Comparison of ENCODE assay signal across 9 cellular contexts in genomic region chr11:19919050-19919561, GRCh38.
DNase-seq lines count a peak whose midpoint lies in the region; ATAC-seq, FAIRE-seq and TF ChIP-seq lines count a peak whose summit lies in the region.
"Had no signal": no experiment of that assay in that cellular context is flagged by ENCODE, and none has a peak within 500 bp of the region (broad histone marks: within the 10 kb centered on the region; RNA-seq: fewer than 3 reads in every experiment).

No MANE protein-coding gene starts in this region.

- H4K5ac ChIP-seq in H1 (ENCODE audit: insufficient read length, low read depth, low read length), result no peak overlapping the region

- H3K4me2 ChIP-seq in H1 (ENCODE audit: insufficient read depth in 1 of 2, low read depth in 2 of 2, low read length in 2 of 2), result no peak overlapping the region

- TF ChIP-seq EP300 in H1 (IDR thresholded peaks at IDR 0.05; ENCODE audit: borderline replicate concordance in 1 of 2, low read depth in 2 of 2, low read length in 2 of 2), result no peak

- no peak overlapping the region for H2BK5ac ChIP-seq in H1 (ENCODE audit: low read depth, low read length)

- H4K91ac ChIP-seq in H1 (replicated peaks; ENCODE audit: insufficient read length, low read length), result no peak overlapping the region

- no peak overlapping the region for H2AK5ac ChIP-seq in H1 (ENCODE audit: low read depth, low read length)

- no peak overlapping the region for H3K56ac ChIP-seq in H1 (replicated peaks; ENCODE audit: insufficient read length, low read depth, low read length)

- H3K23ac ChIP-seq in H1 (ENCODE audit: insufficient read length), result no peak overlapping the region

- H4K8ac ChIP-seq in H1 (ENCODE audit: extremely low read depth, insufficient read depth, low read length), result peak overlapping the region; percentile 65; the same call in 1 of the 2 replicates

- peaks cover 71% of the 10 kb centered on the region for H3K36me3 ChIP-seq in MG63
- peaks cover 0 to 15% (median 3%) of the 10 kb centered on the region in 4 experiments; a peak in 4 of 8 replicates for H3K36me3 ChIP-seq in H1 (ENCODE audit: control insufficient read depth in 2 of 4, insufficient read depth in 4 of 4, low read length in 3 of 4)

- no peaks in the 10 kb centered on the region for H4K20me1 ChIP-seq in H1 (replicated peaks in 1 of 2; ENCODE audit: control insufficient read depth in 1 of 2, insufficient read depth in 2 of 2, low read length in 2 of 2)

- H3K4me3 ChIP-seq in AG04450 (ENCODE audit: low read depth, low read length) (no peak overlapping the region), MG63 (no peak overlapping the region), H1 (ENCODE audit: extremely low read depth in 1 of 4, insufficient read depth in 2 of 4, low read depth in 3 of 4, low read length in 4 of 4) (no peak overlapping the region)

- H3K79me1 ChIP-seq in H1 (ENCODE audit: low read depth, low read length), result no peaks in the 10 kb centered on the region

- no peak for TF ChIP-seq RAD21 in H1 (IDR thresholded peaks at IDR 0.05 in 1 of 2, conservative IDR thresholded peaks at IDR 0.05 in 1 of 2; ENCODE audit: low read depth in 2 of 2, low read length in 2 of 2)

- no peak for FAIRE-seq in H1 (lab: Jason Lieb, UNC)

- no peak overlapping the region for H2BK20ac ChIP-seq in H1 (ENCODE audit: low read length)

- DNase-seq in AG04450 (ENCODE audit: low read depth, low spot score), result peak; percentile 85
- peak; percentile 90 for DNase-seq in MG63
- no peak for DNase-seq in H1 (ENCODE audit: low read depth in 1 of 2, low spot score in 2 of 2)
- peak; percentile 81 for DNase-seq in myocyte (ENCODE audit: low read depth)
- no peak for DNase-seq in GDM1 (lab: John Stamatoyannopoulos, UW)
- DNase-seq in NCI-H526 treated with DMSO at 0.1 percent for 48 hours (lab: John Stamatoyannopoulos, UW), result no peak
- DNase-seq: CD4-positive, CD25-positive, alpha-beta regulatory T cell had no signal

- 95 to 100% methylated on average over 1 to 7 of the region's 7 CpGs for whole genome bisulfite sequencing in H1 (ENCODE audit: extremely low coverage in 1 of 2, insufficient coverage in 1 of 2, insufficient read length in 1 of 2, insufficient replicate concordance in 2 of 2, low coverage in 1 of 2, low lambda C conversion rate in 2 of 2, missing lambda C conversion rate in 1 of 2), 2 experiments

- H2BK15ac ChIP-seq in H1 (ENCODE audit: low read length), result no peak overlapping the region

- no peak overlapping the region for H2AFZ ChIP-seq in H1 (ENCODE audit: low read length)

- H3K23me2 ChIP-seq in H1 (ENCODE audit: low read depth, low read length), result no peaks in the 10 kb centered on the region

- no peak overlapping the region for H3K14ac ChIP-seq in H1 (ENCODE audit: insufficient read length)

- no peak overlapping the region for H3K9ac ChIP-seq in H1 (replicated peaks in 1 of 4; ENCODE audit: extremely low read depth in 1 of 4, low read depth in 3 of 4, low read length in 3 of 4)

- CTCF ChIA-PET in AG04450 (lab: Charles Lee) (interaction anchor here (0.6 to 3.4 kb wide), 9 partner anchors 11 to 355 kb away, joined by 3 to 13 read pairs (median 4); no protein-coding TSS in a partner anchor), H1 (lab: Charles Lee; ENCODE audit: partially characterized antibody) (interaction anchor here (0.6 to 6.0 kb wide), 7 partner anchors 12 to 435 kb away, joined by 3 to 37 read pairs (median 4); no protein-coding TSS in a partner anchor)

- H3K27me3 ChIP-seq in AG04450 (ENCODE audit: control insufficient read depth, insufficient read depth, low read length) (no peaks in the 10 kb centered on the region), MG63 (no peaks in the 10 kb centered on the region), H1 (replicated peaks in 1 of 4; ENCODE audit: control insufficient read depth in 3 of 4, extremely low read depth in 1 of 4, insufficient read depth in 3 of 4, low read length in 3 of 4) (no peaks in the 10 kb centered on the region)

- H2BK12ac ChIP-seq in H1 (ENCODE audit: low read depth, low read length), result no peak overlapping the region

- H3K27ac ChIP-seq in AG04450 (ENCODE audit: low read depth, low read length) (peak overlapping the region; percentile 77), H1 (ENCODE audit: low read depth, low read length) (no peak overlapping the region; the same call in 1 of the 2 replicates)

- H3K4ac ChIP-seq in H1 (replicated peaks; ENCODE audit: insufficient read length, low read depth, low read length), result no peak overlapping the region

- POLR2A ChIA-PET in AG04450 (lab: Yijun Ruan, JAX), result interaction anchor here (1.1 to 1.3 kb wide), 2 partner anchors 16 to 221 kb away, joined by 5 to 15 read pairs; no protein-coding TSS in a partner anchor
- POLR2A ChIA-PET in H1 (lab: Charles Lee; ENCODE audit: partially characterized antibody), result interaction anchor here (0.7 kb wide), 1 partner anchor 160 kb away, joined by 3 read pairs; no protein-coding TSS in a partner anchor

- H2BK120ac ChIP-seq in H1 (replicated peaks; ENCODE audit: low read depth, low read length), result no peak overlapping the region

- H3K18ac ChIP-seq in H1 (ENCODE audit: extremely low read depth, low read length), result no peak overlapping the region

- H3K4me1 ChIP-seq in H1 (replicated peaks in 1 of 4; ENCODE audit: control insufficient read depth in 3 of 4, insufficient read depth in 4 of 4, low read length in 3 of 4), result no peaks in the 10 kb centered on the region; a peak in 1 of 7 replicates

- ATAC-seq in GM18870 (IDR thresholded peaks at IDR 0.05; ENCODE audit: unreplicated experiment), result no peak
- no peak for ATAC-seq in HG02970 (IDR thresholded peaks at IDR 0.05; ENCODE audit: low FRiP score, unreplicated experiment)

- TF ChIP-seq POLR2A in H1 (IDR thresholded peaks at IDR 0.05; ENCODE audit: control extremely low read depth in 1 of 2, low read depth in 2 of 2, low read length in 2 of 2), result no peak

- TF ChIP-seq CTCF in AG04450 (IDR thresholded peaks at IDR 0.05; ENCODE audit: low read depth, low read length) (no peak), H1 (IDR thresholded peaks at IDR 0.05; ENCODE audit: control extremely low read depth in 1 of 3, insufficient read depth in 1 of 3, low read depth in 1 of 3, low read length in 3 of 3) (no peak)

- no peaks in the 10 kb centered on the region; a peak in 1 of 4 replicates for H3K79me2 ChIP-seq in H1 (ENCODE audit: control insufficient read depth in 1 of 2, insufficient read depth in 2 of 2, low read length in 2 of 2)

- no peaks in the 10 kb centered on the region for H3K9me3 ChIP-seq in AG04450 (ENCODE audit: control insufficient read depth, insufficient read depth, low read length)
- H3K9me3 ChIP-seq in MG63, result no peaks in the 10 kb centered on the region
- no peaks in the 10 kb centered on the region for H3K9me3 ChIP-seq in H1 (ENCODE audit: insufficient read depth in 2 of 2, low read depth in 1 of 2, low read length in 1 of 2)

TF ChIP-seq in H1, 55 proteins besides CTCF, POLR2A, EP300 and RAD21:
- TF ChIP-seq YY1 (IDR thresholded peaks at IDR 0.05; ENCODE audit: low read depth, low read length) (no peak), CBX8 (IDR thresholded peaks at IDR 0.05; ENCODE audit: borderline replicate concordance, low read depth, low read length) (no peak), CEBPB (IDR thresholded peaks at IDR 0.05; ENCODE audit: low read depth, low read length) (no peak), MAFK (IDR thresholded peaks at IDR 0.05; ENCODE audit: low read depth, low read length) (no peak)
TF ChIP-seq in H1: peak in this region for 0.

Comparison
In these comparisons a context has a peak if more than half of its experiments do, and no peak if none do; other contexts are left out.
1. DNase-seq: peak in AG04450 (single experiment), MG63 (single experiment) and myocyte (single experiment); none in H1 (0 of 2), GDM1 (single experiment) and NCI-H526 treated with DMSO at 0.1 percent for 48 hours (single experiment).